In the genomic region with DNA sequence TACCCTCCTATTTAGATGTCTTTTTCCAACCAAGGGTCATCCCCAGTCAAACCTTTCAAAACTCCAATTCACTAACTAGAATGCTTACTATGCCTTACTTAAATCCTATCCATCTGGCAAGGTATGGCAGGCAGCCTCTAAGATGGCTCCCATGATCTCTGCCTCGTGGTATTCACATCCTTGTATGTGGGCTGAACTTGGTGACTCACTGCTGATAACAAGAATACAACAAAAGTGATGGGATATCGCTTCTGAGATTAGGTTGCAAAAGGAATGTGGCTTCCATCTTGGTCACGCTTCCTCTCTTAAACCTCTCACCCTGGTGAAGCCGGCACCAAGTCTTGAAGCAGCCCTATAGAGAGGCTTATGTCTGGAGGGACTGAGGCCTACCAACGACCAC, we compare ENCODE assay signal across 11 cellular contexts. TPM values are rescaled to one million over a fixed set of nuclear protein-coding genes. Genes with fewer than 3 reads are reported as not detected.
A peak's percentile ranks its signal among the peaks of the same experiment; 100 is the strongest.
DNase-seq lines count a peak whose midpoint lies in the region; ATAC-seq, FAIRE-seq and TF ChIP-seq lines count a peak whose summit lies in the region.
"Had no signal": no experiment of that assay in that cellular context is flagged by ENCODE, and none has a peak within 500 bp of the region (broad histone marks: within the 10 kb centered on the region; RNA-seq: fewer than 3 reads in every experiment).

No MANE protein-coding gene starts in this region.

- POLR2A ChIA-PET in CD4-positive, alpha-beta T cell (lab: Charles Lee) = no interaction called here

- no peaks in the 10 kb centered on the region for H3K27me3 ChIP-seq in CD4-positive, alpha-beta T cell (ENCODE audit: control insufficient read depth, insufficient read depth, low read length)

- no peaks in the 10 kb centered on the region for H3K9me3 Mint-ChIP-seq in activated naive CD4-positive, alpha-beta T cell treated with anti-CD3 and anti-CD28 coated beads, Interleukin-2, amount 50 U/mL, for 72 hours
- no peaks in the 10 kb centered on the region for H3K9me3 Mint-ChIP-seq in stimulated activated effector memory CD8-positive, alpha-beta T cell treated with anti-CD3 and anti-CD28 coated beads, Interleukin-12 subunit alpha, Interleukin-12 subunit beta, amount 100 ng/mL, for 72 hours
- no peaks in the 10 kb centered on the region for H3K9me3 Mint-ChIP-seq in CD4-positive, alpha-beta T cell
- H3K9me3 Mint-ChIP-seq: brain had no signal

- no peaks in the 10 kb centered on the region for H3K36me3 Mint-ChIP-seq in activated naive CD4-positive, alpha-beta T cell treated with anti-CD3 and anti-CD28 coated beads, Interleukin-2, amount 50 U/mL, for 72 hours
- H3K36me3 Mint-ChIP-seq in stimulated activated effector memory CD8-positive, alpha-beta T cell treated with anti-CD3 and anti-CD28 coated beads, Interleukin-12 subunit alpha, Interleukin-12 subunit beta, amount 100 ng/mL, for 72 hours = no peaks in the 10 kb centered on the region
- no peaks in the 10 kb centered on the region for H3K36me3 Mint-ChIP-seq in CD4-positive, alpha-beta T cell (ENCODE audit: low read depth)
- H3K36me3 Mint-ChIP-seq: brain had no signal

- TF ChIP-seq CTCF in foreskin fibroblast (IDR thresholded peaks at IDR 0.05; ENCODE audit: low read depth, low read length) = no peak
- no peak for TF ChIP-seq CTCF in CD4-positive, alpha-beta T cell (IDR thresholded peaks at IDR 0.05)

- no peak overlapping the region for H3K4me3 Mint-ChIP-seq in stimulated activated effector memory CD8-positive, alpha-beta T cell treated with anti-CD3 and anti-CD28 coated beads, Interleukin-12 subunit alpha, Interleukin-12 subunit beta, amount 100 ng/mL, for 72 hours
- no peak overlapping the region for H3K4me3 Mint-ChIP-seq in CD4-positive, alpha-beta T cell
- H3K4me3 Mint-ChIP-seq: brain, memory B cell had no signal

- in situ Hi-C loops in G401 (cut with HindIII; ENCODE audit: low sequenced_read_pairs) = no loop called here

- peaks cover 12% of the 10 kb centered on the region for H3K4me1 Mint-ChIP-seq in stimulated activated effector memory CD8-positive, alpha-beta T cell treated with anti-CD3 and anti-CD28 coated beads, Interleukin-12 subunit alpha, Interleukin-12 subunit beta, amount 100 ng/mL, for 72 hours
- no peaks in the 10 kb centered on the region for H3K4me1 Mint-ChIP-seq in CD4-positive, alpha-beta T cell (ENCODE audit: low read depth)

- CTCF ChIA-PET in CD4-positive, alpha-beta T cell (lab: Charles Lee) = no interaction called here

- no peaks in the 10 kb centered on the region for H3K9me3 ChIP-seq in CD4-positive, alpha-beta T cell (ENCODE audit: control insufficient read depth, low read length)

- no peak for DNase-seq in activated naive CD4-positive, alpha-beta T cell treated with anti-CD3 and anti-CD28 coated beads, Interleukin-2, amount 50 U/mL, for 72 hours (ENCODE audit: low spot score in 2 of 2)
- no peak for DNase-seq in activated naive CD4-positive, alpha-beta T cell treated with Interleukin-2 at 50 U/mL for 16 hours
- DNase-seq in RCC 7860 (ENCODE audit: low spot score) = peak; percentile 75
- peak; percentile 41 to 65 for DNase-seq in foreskin fibroblast
- DNase-seq in stimulated activated effector memory CD8-positive, alpha-beta T cell treated with anti-CD3 and anti-CD28 coated beads, Interleukin-12 subunit alpha, Interleukin-12 subunit beta, amount 100 ng/mL, for 72 hours (ENCODE audit: low spot score in 2 of 2) = no peak
- no peak for DNase-seq in G401 (ENCODE audit: low spot score)
- no peak for DNase-seq in CD4-positive, alpha-beta T cell

- H3K4me3 ChIP-seq in foreskin fibroblast (ENCODE audit: low read depth in 1 of 2, low read length in 2 of 2) = no peak overlapping the region
- H3K4me3 ChIP-seq: skin epidermis had no signal

- no peak overlapping the region for H3K27ac ChIP-seq in CD4-positive, alpha-beta T cell (ENCODE audit: low read depth, low read length)

- FAIRE-seq in RCC 7860 (lab: Jason Lieb, UNC) = no peak

- peak overlapping the region in 1 of 2 donors; percentile 14 for H3K27ac Mint-ChIP-seq in activated naive CD4-positive, alpha-beta T cell treated with anti-CD3 and anti-CD28 coated beads, Interleukin-2, amount 50 U/mL, for 72 hours
- H3K27ac Mint-ChIP-seq in stimulated activated effector memory CD8-positive, alpha-beta T cell treated with anti-CD3 and anti-CD28 coated beads, Interleukin-12 subunit alpha, Interleukin-12 subunit beta, amount 100 ng/mL, for 72 hours = no peak overlapping the region
- no peak overlapping the region for H3K27ac Mint-ChIP-seq in CD4-positive, alpha-beta T cell

- ATAC-seq in activated naive CD4-positive, alpha-beta T cell treated with anti-CD3 and anti-CD28 coated beads, Interleukin-2, amount 50 U/mL, for 72 hours = peak; percentile 24 to 52
- peak; percentile 54 for ATAC-seq in stimulated activated effector memory CD8-positive, alpha-beta T cell treated with anti-CD3 and anti-CD28 coated beads, Interleukin-12 subunit alpha, Interleukin-12 subunit beta, amount 100 ng/mL, for 72 hours
- ATAC-seq in CD4-positive, alpha-beta T cell (ENCODE audit: poor library complexity) = no peak
- ATAC-seq in HG03521 (IDR thresholded peaks at IDR 0.05; ENCODE audit: unreplicated experiment) = no peak

- H3K27me3 Mint-ChIP-seq in CD4-positive, alpha-beta T cell = no peaks in the 10 kb centered on the region
- H3K27me3 Mint-ChIP-seq: brain, memory B cell had no signal

- intact Hi-C loops in CD4-positive, alpha-beta T cell (cut with DNase I, micrococcal nuclease) = loop anchor here in 1 of 2 experiments (5.0 kb wide), 1 partner anchor 38 kb away; a partner anchor contains a TSS

RNA-seq across cellular contexts. Expression of a gene that starts 29.6 kb away (rescaled TPM):
- under 1 TPM; 0.23 to 0.57 TPM for total RNA-seq in activated naive CD4-positive, alpha-beta T cell treated with anti-CD3 and anti-CD28 coated beads, Interleukin-2, amount 50 U/mL, for 72 hours
- total RNA-seq in G401 (2014; rRNA removed; shearing (Covaris generic)) = 0.12 and 0.51 TPM in 2 replicates
- total RNA-seq in CD4-positive, alpha-beta T cell = 1 to 10 TPM; 2.7 to 3.7 TPM

RNA-seq across cellular contexts. Expression of a gene that starts 38.2 kb away (rescaled TPM):
- 10 to 100 TPM; 33.8 to 34.4 TPM for total RNA-seq in activated naive CD4-positive, alpha-beta T cell treated with anti-CD3 and anti-CD28 coated beads, Interleukin-2, amount 50 U/mL, for 72 hours
- total RNA-seq in G401 (2014; rRNA removed; shearing (Covaris generic)) = 1.1 and 1.2 TPM in 2 replicates
- 10 to 100 TPM; 15.5 to 16.4 TPM for total RNA-seq in CD4-positive, alpha-beta T cell

Comparison
In these comparisons a context has a peak if more than half of its experiments do, and no peak if none do; other contexts are left out.
1. ATAC-seq: peak in activated naive CD4-positive, alpha-beta T cell treated with anti-CD3 and anti-CD28 coated beads, Interleukin-2, amount 50 U/mL, for 72 hours (2 of 2) and stimulated activated effector memory CD8-positive, alpha-beta T cell treated with anti-CD3 and anti-CD28 coated beads, Interleukin-12 subunit alpha, Interleukin-12 subunit beta, amount 100 ng/mL, for 72 hours (single experiment); none in CD4-positive, alpha-beta T cell (single experiment) and HG03521 (single experiment).
2. DNase-seq: peak in RCC 7860 (single experiment) and foreskin fibroblast (2 of 2); none in activated naive CD4-positive, alpha-beta T cell treated with anti-CD3 and anti-CD28 coated beads, Interleukin-2, amount 50 U/mL, for 72 hours (0 of 2), activated naive CD4-positive, alpha-beta T cell treated with Interleukin-2 at 50 U/mL for 16 hours (single experiment), stimulated activated effector memory CD8-positive, alpha-beta T cell treated with anti-CD3 and anti-CD28 coated beads, Interleukin-12 subunit alpha, Interleukin-12 subunit beta, amount 100 ng/mL, for 72 hours (0 of 2), G401 (single experiment) and CD4-positive, alpha-beta T cell (0 of 10).